ENCODE assay signal across 11 cellular contexts in the genomic region with DNA sequence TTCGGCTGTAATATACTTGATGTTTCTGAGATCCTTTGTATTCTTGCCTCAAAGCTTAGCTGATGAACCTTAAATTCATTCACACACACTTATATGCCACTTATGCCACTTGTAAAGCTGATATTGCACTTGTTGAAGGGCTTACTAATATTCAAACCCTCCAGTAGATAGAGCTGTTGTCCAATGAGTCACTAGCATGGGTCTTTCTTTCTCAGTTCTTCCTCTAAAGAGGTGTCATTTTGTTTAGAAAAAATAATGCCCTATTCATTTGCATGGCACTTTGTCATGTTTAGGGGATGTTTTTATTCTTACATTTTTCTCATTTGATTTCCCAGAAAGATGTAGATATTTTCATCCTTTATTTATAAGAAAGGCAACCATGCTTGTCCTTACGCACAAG. TPM values are rescaled to one million over a fixed set of nuclear protein-coding genes. Genes with fewer than 3 reads are reported as not detected.
A peak's percentile ranks its signal among the peaks of the same experiment; 100 is the strongest.
DNase-seq lines count a peak whose midpoint lies in the region; ATAC-seq lines count a peak whose summit lies in the region.
"Had no signal": no experiment of that assay in that cellular context is flagged by ENCODE, and none has a peak within 500 bp of the region (broad histone marks: within the 10 kb centered on the region; RNA-seq: fewer than 3 reads in every experiment).

No MANE protein-coding gene starts in this region.

- peaks cover 41% of the 10 kb centered on the region for H3K36me3 Mint-ChIP-seq in activated T-helper 2 cell treated with anti-CD3 and anti-CD28 coated beads, Interferon-gamma antibody, Interleukin-2, Interleukin-4, amounts not matched to agents 10 μg/mL and 5 μg/mL and 100 μg/mL, durations not matched to agents 14 hours and 24 hours and 36 hours (ENCODE audit: low read depth)

- H3K4me3 Mint-ChIP-seq in activated T-helper 2 cell treated with anti-CD3 and anti-CD28 coated beads, Interferon-gamma antibody, Interleukin-2, Interleukin-4, amounts not matched to agents 10 μg/mL and 5 μg/mL and 100 μg/mL, durations not matched to agents 14 hours and 24 hours and 36 hours (ENCODE audit: low read depth) = no peak overlapping the region

- peaks cover 31% of the 10 kb centered on the region for H3K4me1 Mint-ChIP-seq in activated T-helper 2 cell treated with anti-CD3 and anti-CD28 coated beads, Interferon-gamma antibody, Interleukin-2, Interleukin-4, amounts not matched to agents 10 μg/mL and 5 μg/mL and 100 μg/mL, durations not matched to agents 14 hours and 24 hours and 36 hours (ENCODE audit: low read depth)

- no peaks in the 10 kb centered on the region for H3K9me3 Mint-ChIP-seq in activated T-helper 2 cell treated with anti-CD3 and anti-CD28 coated beads, Interferon-gamma antibody, Interleukin-2, Interleukin-4, amounts not matched to agents 10 μg/mL and 5 μg/mL and 100 μg/mL, durations not matched to agents 14 hours and 24 hours and 36 hours

- no peaks in the 10 kb centered on the region for H3K27me3 Mint-ChIP-seq in activated T-helper 2 cell treated with anti-CD3 and anti-CD28 coated beads, Interferon-gamma antibody, Interleukin-2, Interleukin-4, amounts not matched to agents 10 μg/mL and 5 μg/mL and 100 μg/mL, durations not matched to agents 14 hours and 24 hours and 36 hours (ENCODE audit: low read depth)

- peak; percentile 62 for ATAC-seq in GM21423 (IDR thresholded peaks at IDR 0.05; ENCODE audit: unreplicated experiment)

- H3K27ac Mint-ChIP-seq in activated T-helper 2 cell treated with anti-CD3 and anti-CD28 coated beads, Interferon-gamma antibody, Interleukin-2, Interleukin-4, amounts not matched to agents 10 μg/mL and 5 μg/mL and 100 μg/mL, durations not matched to agents 14 hours and 24 hours and 36 hours = no peak overlapping the region

- DNase-seq in NCI-H2029 (lab: John Stamatoyannopoulos, UW) (peak; percentile 12), NCI-H2029 treated with DMSO at 0.1 percent for 48 hours (lab: John Stamatoyannopoulos, UW) (no peak), OCI-M1 (lab: John Stamatoyannopoulos, UW) (peak; percentile 23), midbrain (lab: John Stamatoyannopoulos, UW) (peak; percentile 35), AG20443 (ENCODE audit: low spot score) (no peak), middle frontal gyrus (ENCODE audit: extremely low spot score, low spot score) (no peak)
- no peak for DNase-seq in activated T-helper 2 cell treated with anti-CD3 and anti-CD28 coated beads, Interferon-gamma antibody, Interleukin-2, Interleukin-4, amounts not matched to agents 10 μg/mL and 5 μg/mL and 100 μg/mL, durations not matched to agents 14 hours and 24 hours and 36 hours (ENCODE audit: low spot score)
- DNase-seq: activated CD4-positive, alpha-beta T cell treated with anti-CD3 and anti-CD28 coated beads for 1 hour; mesendoderm; NCI-H1092 treated with DMSO at 0.1 percent for 48 hours had no signal

- intact Hi-C loops in activated T-helper 2 cell treated with anti-CD3 and anti-CD28 coated beads, Interferon-gamma antibody, Interleukin-2, Interleukin-4, amounts not matched to agents 10 μg/mL and 5 μg/mL and 100 μg/mL, durations not matched to agents 14 hours and 24 hours and 36 hours (cut with micrococcal nuclease) = loop anchor here (2.0 kb wide), 1 partner anchor 272 kb away; no protein-coding TSS in a partner anchor

RNA-seq across cellular contexts. Expression of a gene that starts 56.4 kb away (rescaled TPM):
- total RNA-seq in activated T-helper 2 cell treated with anti-CD3 and anti-CD28 coated beads, Interferon-gamma antibody, Interleukin-2, Interleukin-4, amounts not matched to agents 10 μg/mL and 5 μg/mL and 100 μg/mL, durations not matched to agents 14 hours and 24 hours and 36 hours = 33.0 and 37.6 TPM in 2 replicates

Comparison
In these comparisons a context has a peak if more than half of its experiments do, and no peak if none do; other contexts are left out.
1. DNase-seq: peak in NCI-H2029 (single experiment), OCI-M1 (single experiment) and midbrain (single experiment); none in NCI-H2029 treated with DMSO at 0.1 percent for 48 hours (single experiment), AG20443 (single experiment), activated T-helper 2 cell treated with anti-CD3 and anti-CD28 coated beads, Interferon-gamma antibody, Interleukin-2, Interleukin-4, amounts not matched to agents 10 μg/mL and 5 μg/mL and 100 μg/mL, durations not matched to agents 14 hours and 24 hours and 36 hours (single experiment) and middle frontal gyrus (single experiment).